30 cellular contexts compared by ENCODE assay signal in the genomic region with DNA sequence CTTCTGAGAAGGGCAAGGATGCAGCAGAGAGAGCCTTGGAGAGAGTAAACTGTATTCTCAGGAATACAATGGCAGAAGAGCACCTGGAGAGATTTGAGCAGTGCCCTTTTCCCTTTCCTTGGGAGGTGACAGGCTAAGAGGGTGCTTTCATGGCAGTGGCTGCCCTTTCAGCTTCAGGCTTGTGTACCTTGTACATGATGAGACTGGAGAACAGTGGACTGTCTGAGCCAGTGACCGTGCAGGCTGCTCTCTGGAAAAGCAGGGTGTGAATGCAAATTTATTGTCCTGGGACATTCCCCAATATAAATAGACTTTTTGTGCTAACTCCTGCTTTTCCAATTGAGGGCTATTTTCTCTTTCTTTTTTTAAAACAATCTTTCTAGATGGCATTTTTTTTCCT.
"Had no signal": no experiment of that assay in that cellular context is flagged by ENCODE, and none has a peak within 500 bp of the region (broad histone marks: within the 10 kb centered on the region; RNA-seq: fewer than 3 reads in every experiment).

No MANE protein-coding gene starts in this region.

- H3K4me1 ChIP-seq: ascending aorta had no signal

- FAIRE-seq: bronchial epithelial cell, TTC549 had no signal

- H3K27ac Mint-ChIP-seq: activated B cell treated with CpG ODN at 0.5 μM for 24 hours; activated CD4-positive, alpha-beta memory T cell treated with anti-CD3 and anti-CD28 coated beads for 36 hours; activated CD4-positive, alpha-beta T cell treated with anti-CD3 and anti-CD28 coated beads, Interleukin-2, amount 10 ng/mL, durations not matched to agents 7 days and 5 days; activated naive CD4-positive, alpha-beta T cell treated with anti-CD3 and anti-CD28 coated beads, Interleukin-2, amount 50 U/mL, for 72 hours; activated naive CD8-positive, alpha-beta T cell treated with anti-CD3 and anti-CD28 coated beads, Interleukin-2, amount 50 U/mL, for 24 hours; T-cell had no signal

- H3K27me3 ChIP-seq: ascending aorta, body of pancreas had no signal

- H3K9me3 ChIP-seq: ascending aorta, body of pancreas had no signal

- H3K9ac ChIP-seq: KMS-11 had no signal

- H3K4me3 ChIP-seq: ascending aorta, body of pancreas, SK-N-MC had no signal

- H3K27me3 Mint-ChIP-seq: activated B cell treated with CpG ODN at 0.5 μM for 24 hours; activated CD4-positive, alpha-beta memory T cell treated with anti-CD3 and anti-CD28 coated beads for 36 hours; activated CD4-positive, alpha-beta T cell treated with anti-CD3 and anti-CD28 coated beads, Interleukin-2, amount 10 ng/mL, durations not matched to agents 7 days and 5 days; activated naive CD8-positive, alpha-beta T cell treated with anti-CD3 and anti-CD28 coated beads, Interleukin-2, amount 50 U/mL, for 24 hours; T-cell had no signal

- DNase-seq: activated B cell treated with CpG ODN at 0.5 μM for 24 hours; activated CD4-positive, alpha-beta memory T cell treated with anti-CD3 and anti-CD28 coated beads for 36 hours; activated CD4-positive, alpha-beta T cell treated with anti-CD3 and anti-CD28 coated beads, Interleukin-2, amount 10 ng/mL, durations not matched to agents 7 days and 5 days; activated CD8-positive, alpha-beta memory T cell treated with anti-CD3 and anti-CD28 coated beads for 24 hours; activated effector memory CD4-positive, alpha-beta T cell treated with anti-CD3 and anti-CD28 coated beads, Interleukin-2, amount 50 U/mL, for 16 hours; activated naive CD4-positive, alpha-beta T cell treated with Interleukin-2 at 50 U/mL for 16 hours; activated naive CD8-positive, alpha-beta T cell treated with anti-CD3 and anti-CD28 coated beads, Interleukin-2, amount 50 U/mL, for 24 hours; activated T-cell treated with anti-CD3 and anti-CD28 coated beads, Interleukin-2, amount 50 U/mL, for 4 hours; amniotic stem cell; body of pancreas; central memory CD4-positive, alpha-beta T cell; MM.1S; NCI-H1105; NCI-H1436; NCI-H187; NCI-H2081; NCI-H446; NCI-H524; NCI-H82; RPMI8226; T-cell; T-helper 2 cell; T1000 had no signal

- H3K9me3 Mint-ChIP-seq: activated B cell treated with CpG ODN at 0.5 μM for 24 hours; activated CD4-positive, alpha-beta T cell treated with anti-CD3 and anti-CD28 coated beads, Interleukin-2, amount 10 ng/mL, durations not matched to agents 7 days and 5 days; activated naive CD8-positive, alpha-beta T cell treated with anti-CD3 and anti-CD28 coated beads, Interleukin-2, amount 50 U/mL, for 24 hours had no signal

- ATAC-seq: activated naive CD4-positive, alpha-beta T cell treated with anti-CD3 and anti-CD28 coated beads, Interleukin-2, amount 50 U/mL, for 72 hours; activated naive CD8-positive, alpha-beta T cell treated with anti-CD3 and anti-CD28 coated beads, Interleukin-2, amount 50 U/mL, for 24 hours; activated T-cell treated with anti-CD3 and anti-CD28 coated beads, Interleukin-2, amount 50 U/mL, for 4 hours; body of pancreas; Right ventricle myocardium inferior; T-cell had no signal

- H3K4me3 Mint-ChIP-seq: activated B cell treated with CpG ODN at 0.5 μM for 24 hours; activated CD4-positive, alpha-beta memory T cell treated with anti-CD3 and anti-CD28 coated beads for 36 hours; activated CD4-positive, alpha-beta T cell treated with anti-CD3 and anti-CD28 coated beads, Interleukin-2, amount 10 ng/mL, durations not matched to agents 7 days and 5 days; activated naive CD8-positive, alpha-beta T cell treated with anti-CD3 and anti-CD28 coated beads, Interleukin-2, amount 50 U/mL, for 24 hours; activated T-cell treated with anti-CD3 and anti-CD28 coated beads, Interleukin-2, amount 50 U/mL, for 4 hours; T-cell had no signal

- H3K4me2 ChIP-seq: KMS-11 had no signal

- H3K27ac ChIP-seq: ascending aorta, body of pancreas, KMS-11, SK-N-MC had no signal

- H3K36me3 ChIP-seq: ascending aorta had no signal

- H3K4me1 Mint-ChIP-seq: activated CD4-positive, alpha-beta T cell treated with anti-CD3 and anti-CD28 coated beads, Interleukin-2, amount 10 ng/mL, durations not matched to agents 7 days and 5 days had no signal
